In the genomic region with DNA sequence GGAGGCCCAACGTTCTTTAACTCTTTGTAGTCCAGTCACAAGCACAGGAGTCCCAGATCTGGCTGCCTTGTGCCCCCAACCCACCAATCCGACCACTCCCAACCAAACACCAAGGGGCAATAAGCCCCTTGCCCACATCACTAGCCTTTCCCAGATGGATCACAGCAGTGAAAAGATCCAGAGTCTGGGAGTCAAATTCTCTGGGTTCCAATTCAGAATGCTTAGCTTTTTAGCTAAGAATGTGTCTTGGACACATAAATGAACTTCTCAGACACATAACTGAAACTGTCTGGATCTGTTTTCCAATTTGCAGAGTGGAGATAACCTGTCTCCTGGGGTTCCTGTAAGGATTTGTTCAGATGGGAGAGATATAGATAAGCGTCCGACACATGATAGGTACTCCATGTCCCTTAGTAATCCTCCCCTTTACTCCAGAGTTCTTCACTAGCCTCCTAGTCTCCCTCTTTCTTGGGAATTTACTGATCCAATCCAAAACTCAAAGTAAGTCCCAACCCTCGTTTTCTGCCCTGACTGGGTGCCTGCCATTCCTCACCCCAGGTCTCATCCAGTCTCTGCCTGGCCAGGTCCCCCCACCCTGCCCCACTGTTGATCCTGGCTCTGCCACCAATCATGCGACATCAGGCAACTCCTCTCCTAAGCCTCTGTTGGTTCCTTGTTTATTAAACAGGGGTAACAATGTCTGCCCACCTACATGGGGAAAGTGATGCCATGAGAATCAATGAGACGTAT, we compare ENCODE assay signal across 9 cellular contexts. TPM values are rescaled to one million over a fixed set of nuclear protein-coding genes. Genes with fewer than 3 reads are reported as not detected.
DNase-seq lines count a peak whose midpoint lies in the region; FAIRE-seq and TF ChIP-seq lines count a peak whose summit lies in the region.
"Had no signal": no experiment of that assay in that cellular context is flagged by ENCODE, and none has a peak within 500 bp of the region (broad histone marks: within the 10 kb centered on the region; RNA-seq: fewer than 3 reads in every experiment).

No MANE protein-coding gene starts in this region.

- H3K4me3 Mint-ChIP-seq in nephron progenitor cell (no peak overlapping the region), Calu3 (ENCODE audit: low read depth, unreplicated experiment) (no peak overlapping the region)

- TF ChIP-seq CTCF in AG04450 (IDR thresholded peaks at IDR 0.05; ENCODE audit: low read depth, low read length) (no peak), Loucy (conservative IDR thresholded peaks at IDR 0.05; ENCODE audit: low read length) (no peak), endothelial cell of umbilical vein (IDR thresholded peaks at IDR 0.05; ENCODE audit: extremely low read depth in 1 of 2, insufficient read depth in 1 of 2, low read depth in 1 of 2, low read length in 2 of 2) (no peak), nephron progenitor cell (IDR thresholded peaks at IDR 0.05) (no peak), Calu3 (IDR thresholded peaks at IDR 0.05; ENCODE audit: unreplicated experiment) (no peak)

- no peak for TF ChIP-seq POLR2A in endothelial cell of umbilical vein (IDR thresholded peaks at IDR 0.05; ENCODE audit: low read depth, low read length)

- dilution Hi-C loops in endothelial cell of umbilical vein (cut with MboI; ENCODE audit: extremely low pct_ligation_motif_present, low sequenced_read_pairs) = no loop called here

- peaks cover 8% of the 10 kb centered on the region; the same call in 1 of the 2 replicates for H3F3A ChIP-seq in Loucy (ENCODE audit: low read depth)

- intact Hi-C loops in endothelial cell of umbilical vein (cut with micrococcal nuclease) = no loop called here
- intact Hi-C loops in Calu3 (cut with micrococcal nuclease; ENCODE audit: unreplicated experiment) = loop anchor here (10.0 kb wide), 1 partner anchor 192 kb away; a partner anchor contains a TSS

- peaks cover 4% of the 10 kb centered on the region for H3K27me3 Mint-ChIP-seq in nephron progenitor cell (ENCODE audit: low read depth, poor library complexity)
- H3K27me3 Mint-ChIP-seq in Calu3 (ENCODE audit: unreplicated experiment) = no peaks in the 10 kb centered on the region

- peak overlapping the region; percentile 100 for H3K9ac ChIP-seq in Loucy (ENCODE audit: low read depth, low read length, poor library complexity, severe bottlenecking)
- peak overlapping the region; percentile 80 for H3K9ac ChIP-seq in endothelial cell of umbilical vein (replicated peaks; ENCODE audit: extremely low read depth, insufficient read depth, low read length)

- H3K27ac ChIP-seq in AG04450 (ENCODE audit: low read depth, low read length) (peak overlapping the region; percentile 49), endothelial cell of umbilical vein (ENCODE audit: insufficient read depth, low read depth, low read length) (peak overlapping the region; percentile 69)

- H3K9me3 Mint-ChIP-seq in nephron progenitor cell (no peaks in the 10 kb centered on the region), Calu3 (ENCODE audit: low read depth, unreplicated experiment) (peaks cover 3% of the 10 kb centered on the region)

- POLR2A ChIA-PET in AG04450 (lab: Yijun Ruan, JAX) = interaction anchor here (0.7 to 1.6 kb wide), 7 partner anchors 10 to 192 kb away, joined by 3 to 8 read pairs (median 7); a partner anchor contains a TSS
- POLR2A ChIA-PET in endothelial cell of umbilical vein (lab: Charles Lee) = no interaction called here

- H3K9me1 ChIP-seq in endothelial cell of umbilical vein (replicated peaks; ENCODE audit: control insufficient read depth, extremely low read depth, insufficient read depth, low read length) = no peaks in the 10 kb centered on the region

- H3K9me3 ChIP-seq in AG04450 (ENCODE audit: control insufficient read depth, insufficient read depth, low read length) (peaks cover 7% of the 10 kb centered on the region; the same call in 1 of the 2 replicates), Loucy (ENCODE audit: insufficient read depth, low read depth, low read length) (no peaks in the 10 kb centered on the region), endothelial cell of umbilical vein (replicated peaks; ENCODE audit: control insufficient read depth, insufficient read depth, low read length) (no peaks in the 10 kb centered on the region)

- FAIRE-seq in endothelial cell of umbilical vein (lab: Jason Lieb, UNC) = no peak

- H3K4me3 ChIP-seq in AG04450 (ENCODE audit: low read depth, low read length) (peak overlapping the region; percentile 100), Loucy (ENCODE audit: low read length, poor library complexity, severe bottlenecking) (peak overlapping the region; percentile 94), endothelial cell of umbilical vein (replicated peaks in 1 of 3; ENCODE audit: insufficient read depth in 1 of 3, low read depth in 1 of 3, low read length in 3 of 3) (peak overlapping the region; percentile 89 to 98 (median 89))

- H4K20me1 ChIP-seq in Loucy (ENCODE audit: insufficient read depth, low read length, poor library complexity, severe bottlenecking) (peaks cover 31% of the 10 kb centered on the region), endothelial cell of umbilical vein (replicated peaks; ENCODE audit: control insufficient read depth, extremely low read depth, insufficient read depth, low read length) (no peaks in the 10 kb centered on the region)

- H3K79me2 ChIP-seq in Loucy (ENCODE audit: insufficient read depth, low read length) (peaks cover 57% of the 10 kb centered on the region), endothelial cell of umbilical vein (ENCODE audit: control insufficient read depth, insufficient read depth, low read length) (peaks cover 49% of the 10 kb centered on the region)

- no TSS peak for BruUV-seq in endothelial cell of umbilical vein (replicated peaks; lab: Mats Ljungman, UMichigan)
- BruUV-seq in Calu3 (replicated peaks; lab: Mats Ljungman, UMichigan) = no TSS peak

- no peaks in the 10 kb centered on the region for H3K9me2 ChIP-seq in Loucy (replicated peaks; ENCODE audit: low read depth, low read length)

- no peaks in the 10 kb centered on the region for H3K27me3 ChIP-seq in AG04450 (ENCODE audit: control insufficient read depth, insufficient read depth, low read length)
- H3K27me3 ChIP-seq in Loucy (ENCODE audit: insufficient read depth, low read length, poor library complexity, severe bottlenecking) = peaks cover 11% of the 10 kb centered on the region
- no peaks in the 10 kb centered on the region for H3K27me3 ChIP-seq in endothelial cell of umbilical vein (ENCODE audit: control insufficient read depth in 2 of 2, insufficient read depth in 2 of 2, low read length in 2 of 2)

- peak overlapping the region; percentile 4; the same call in 1 of the 2 replicates for H2AFZ ChIP-seq in Loucy (ENCODE audit: low read length)
- peak overlapping the region; percentile 7 for H2AFZ ChIP-seq in endothelial cell of umbilical vein (ENCODE audit: low read depth, low read length)

- CTCF ChIA-PET in AG04450 (lab: Charles Lee) = interaction anchor here (0.7 kb wide), 1 partner anchor 21 kb away, joined by 3 read pairs; no protein-coding TSS in a partner anchor
- CTCF ChIA-PET in endothelial cell of umbilical vein (lab: Charles Lee) = interaction anchor here (0.7 to 4.5 kb wide), 9 partner anchors 10 to 123 kb away, joined by 3 to 26 read pairs (median 4); no protein-coding TSS in a partner anchor
- CTCF ChIA-PET in Calu3 (lab: Charles Lee) = interaction anchor here (0.6 to 1.6 kb wide), 4 partner anchors 19 to 347 kb away, joined by 3 to 5 read pairs (median 4); a partner anchor contains a TSS

- H3K4me1 ChIP-seq in Loucy (ENCODE audit: insufficient read depth, low read length, poor library complexity, severe bottlenecking) (peaks cover 76% of the 10 kb centered on the region), endothelial cell of umbilical vein (ENCODE audit: control insufficient read depth, extremely low read depth, insufficient read depth, low read length) (peaks cover 52% of the 10 kb centered on the region)

- DNase-seq in AG04450 (ENCODE audit: low read depth, low spot score) (no peak), endothelial cell of umbilical vein (ENCODE audit: low read depth, low spot score) (no peak), nephron progenitor cell (no peak), NK-92 (lab: John Stamatoyannopoulos, UW; ENCODE audit: unreplicated experiment) (no peak), KG1 (lab: John Stamatoyannopoulos, UW) (no peak), NCI-H82 (lab: John Stamatoyannopoulos, UW) (no peak), Calu3 (no peak)
- DNase-seq: NCI-H524 had no signal

- H3K4me1 Mint-ChIP-seq in nephron progenitor cell (peaks cover 58% of the 10 kb centered on the region), Calu3 (ENCODE audit: low read depth, unreplicated experiment) (peaks cover 49% of the 10 kb centered on the region)

- H3K27ac Mint-ChIP-seq in nephron progenitor cell = peak overlapping the region; percentile 95
- H3K27ac Mint-ChIP-seq in Calu3 (ENCODE audit: unreplicated experiment) = no peak overlapping the region

- H3K36me3 ChIP-seq in Loucy (ENCODE audit: insufficient read depth, low read length) (no peaks in the 10 kb centered on the region), endothelial cell of umbilical vein (ENCODE audit: control insufficient read depth in 2 of 2, extremely low read depth in 1 of 2, insufficient read depth in 2 of 2, low read length in 2 of 2) (no peaks in the 10 kb centered on the region)

- H3K4me2 ChIP-seq in Loucy (ENCODE audit: low read depth, low read length, poor library complexity, severe bottlenecking) = peak overlapping the region; percentile 100
- peak overlapping the region; percentile 91 for H3K4me2 ChIP-seq in endothelial cell of umbilical vein (ENCODE audit: insufficient read depth, low read length)

- no peaks in the 10 kb centered on the region for H3K36me3 Mint-ChIP-seq in nephron progenitor cell (ENCODE audit: low read depth)
- H3K36me3 Mint-ChIP-seq in Calu3 (ENCODE audit: insufficient read depth, unreplicated experiment) = peaks cover 25% of the 10 kb centered on the region

RNA-seq across cellular contexts. Expression of a gene that starts 0.4 kb away (rescaled TPM):
- polyA plus RNA-seq in AG04450 (2011; rRNA removed) (231 and 255 TPM in 2 replicates), endothelial cell of umbilical vein (86.5 and 92.9 TPM in 2 replicates)
- polyA minus RNA-seq in AG04450 (2011; rRNA and poly(A)+ RNA removed) = 222 and 237 TPM in 2 replicates
- total RNA-seq in endothelial cell of umbilical vein (84.0 and 98.2 TPM in 2 replicates), Calu3 (2022) (76.7 and 79.3 TPM in 2 replicates)
- 83.7 and 84.0 TPM in 2 replicates for polyA plus RNA-seq in endothelial cell of umbilical vein (2011; cell fraction: cytosol; rRNA removed)
- polyA plus RNA-seq in endothelial cell of umbilical vein (2011; cell fraction: nucleus; rRNA removed) = 63.0 and 68.9 TPM in 2 replicates
- 101 and 108 TPM in 2 replicates for polyA plus RNA-seq in endothelial cell of umbilical vein (2012)
- polyA minus RNA-seq in endothelial cell of umbilical vein = 91.7 and 97.9 TPM in 2 replicates
- 65.3 TPM for polyA minus RNA-seq in endothelial cell of umbilical vein (2011; cell fraction: cytosol; rRNA and poly(A)+ RNA removed)
- polyA minus RNA-seq in endothelial cell of umbilical vein (2011; cell fraction: nucleus; rRNA and poly(A)+ RNA removed) = 58.5 and 60.2 TPM in 2 replicates

RNA-seq across cellular contexts. Expression of a gene that starts 31.8 kb away (rescaled TPM):
- 0.06 and 0.15 TPM in 2 replicates for polyA plus RNA-seq in AG04450 (2011; rRNA removed)
- 0.26 and 0.51 TPM in 2 replicates for polyA minus RNA-seq in AG04450 (2011; rRNA and poly(A)+ RNA removed)
- total RNA-seq in endothelial cell of umbilical vein = 0.48 TPM in 1 of 2 replicates, not detected in the other
- polyA plus RNA-seq in endothelial cell of umbilical vein = 0.11 and 0.12 TPM in 2 replicates
- 0.09 and 0.79 TPM in 2 replicates for polyA plus RNA-seq in endothelial cell of umbilical vein (2011; cell fraction: cytosol; rRNA removed)
- 0.04 TPM in 1 of 2 replicates, not detected in the other for polyA plus RNA-seq in endothelial cell of umbilical vein (2011; cell fraction: nucleus; rRNA removed)
- 0.14 and 0.50 TPM in 2 replicates for polyA plus RNA-seq in endothelial cell of umbilical vein (2012)
- polyA minus RNA-seq in endothelial cell of umbilical vein = not detected in 2 replicates
- not detected for polyA minus RNA-seq in endothelial cell of umbilical vein (2011; cell fraction: cytosol; rRNA and poly(A)+ RNA removed)
- not detected in 2 replicates for polyA minus RNA-seq in endothelial cell of umbilical vein (2011; cell fraction: nucleus; rRNA and poly(A)+ RNA removed)
- total RNA-seq in Calu3 (2022) = 25.1 and 32.3 TPM in 2 replicates

RNA-seq across cellular contexts. Expression of a gene that starts 33.0 kb away (rescaled TPM):
- polyA plus RNA-seq in AG04450 (2011; rRNA removed) (0.25 and 0.26 TPM in 2 replicates), endothelial cell of umbilical vein (0.12 and 0.14 TPM in 2 replicates)
- 0.14 and 0.39 TPM in 2 replicates for polyA minus RNA-seq in AG04450 (2011; rRNA and poly(A)+ RNA removed)
- total RNA-seq in endothelial cell of umbilical vein (0.18 TPM in 1 of 2 replicates, not detected in the other), Calu3 (2022) (36.5 and 53.5 TPM in 2 replicates)
- polyA plus RNA-seq in endothelial cell of umbilical vein (2011; cell fraction: cytosol; rRNA removed) = 0.03 TPM in 2 replicates
- polyA plus RNA-seq in endothelial cell of umbilical vein (2011; cell fraction: nucleus; rRNA removed) = 0.24 and 0.40 TPM in 2 replicates
- 0.24 TPM in 1 of 2 replicates, not detected in the other for polyA plus RNA-seq in endothelial cell of umbilical vein (2012)
- not detected in 2 replicates for polyA minus RNA-seq in endothelial cell of umbilical vein
- polyA minus RNA-seq in endothelial cell of umbilical vein (2011; cell fraction: cytosol; rRNA and poly(A)+ RNA removed) = 3.2 TPM
- not detected in 2 replicates for polyA minus RNA-seq in endothelial cell of umbilical vein (2011; cell fraction: nucleus; rRNA and poly(A)+ RNA removed)

RNA-seq across cellular contexts. Expression of a gene that starts 41.6 kb away (rescaled TPM):
- 32.1 and 38.8 TPM in 2 replicates for polyA plus RNA-seq in AG04450 (2011; rRNA removed)
- 23.5 and 26.6 TPM in 2 replicates for polyA minus RNA-seq in AG04450 (2011; rRNA and poly(A)+ RNA removed)
- total RNA-seq in endothelial cell of umbilical vein = 84.1 and 102 TPM in 2 replicates
- 70.7 and 82.2 TPM in 2 replicates for polyA plus RNA-seq in endothelial cell of umbilical vein
- 46.4 and 59.5 TPM in 2 replicates for polyA plus RNA-seq in endothelial cell of umbilical vein (2011; cell fraction: cytosol; rRNA removed)
- polyA plus RNA-seq in endothelial cell of umbilical vein (2011; cell fraction: nucleus; rRNA removed) = 47.3 TPM in 2 replicates
- polyA plus RNA-seq in endothelial cell of umbilical vein (2012) = 66.7 and 93.7 TPM in 2 replicates
- 15.6 and 26.2 TPM in 2 replicates for polyA minus RNA-seq in endothelial cell of umbilical vein
- polyA minus RNA-seq in endothelial cell of umbilical vein (2011; cell fraction: cytosol; rRNA and poly(A)+ RNA removed) = 33.2 TPM
- 17.9 and 21.2 TPM in 2 replicates for polyA minus RNA-seq in endothelial cell of umbilical vein (2011; cell fraction: nucleus; rRNA and poly(A)+ RNA removed)
- 165 and 167 TPM in 2 replicates for total RNA-seq in Calu3 (2022)

Comparison
In these comparisons a context has a peak if more than half of its experiments do, and no peak if none do; other contexts are left out.
1. RNA of a gene that starts 31.8 kb away (total RNA-seq): 25.1 to 32.3 TPM in Calu3; 0.48 TPM in endothelial cell of umbilical vein; every median in the first group is over 10 times any median in the second.
2. RNA of a gene that starts 33.0 kb away (total RNA-seq): 36.5 to 53.5 TPM in Calu3; 0.18 TPM in endothelial cell of umbilical vein; every median in the first group is over 10 times any median in the second.
3. Peak in every context shown above with its lines, with median percentiles within 50 percentile points of each other: H3K4me3 ChIP-seq.